In the genomic region with DNA sequence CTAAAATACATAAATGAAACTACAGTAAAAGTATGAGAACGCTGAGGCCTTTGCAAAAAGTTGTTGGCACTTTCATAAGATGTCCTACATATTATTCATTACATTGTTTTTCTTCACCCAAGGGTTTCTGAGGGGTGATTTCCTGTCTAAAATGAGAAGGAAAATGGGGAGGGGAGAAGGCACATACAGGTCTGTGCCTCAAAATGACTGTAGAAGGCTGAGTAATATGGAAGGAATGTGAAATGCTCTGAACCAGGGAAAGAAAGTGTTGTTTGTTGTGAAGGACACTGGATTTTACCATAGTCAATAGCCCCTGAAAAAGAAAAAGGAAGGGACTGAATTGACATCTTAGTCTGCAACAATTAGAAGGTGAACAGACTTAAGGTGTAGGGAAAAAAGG, we compare ENCODE assay signal across 12 cellular contexts.
DNase-seq lines count a peak whose midpoint lies in the region; TF ChIP-seq lines count a peak whose summit lies in the region.
"Had no signal": no experiment of that assay in that cellular context is flagged by ENCODE, and none has a peak within 500 bp of the region (broad histone marks: within the 10 kb centered on the region; RNA-seq: fewer than 3 reads in every experiment).

No MANE protein-coding gene starts in this region.

- WGBS in stomach, 5 donors, result 50 to 71% (median 69%) methylated on average over 1 of the region's 1 CpG

- H3K36me3 ChIP-seq in A673 (ENCODE audit: insufficient read depth, low read length, poor library complexity, severe bottlenecking) (no peaks in the 10 kb centered on the region), kidney epithelial cell (ENCODE audit: control insufficient read depth, insufficient read depth, low read length) (no peaks in the 10 kb centered on the region), stomach (no peaks in the 10 kb centered on the region)
- H3K36me3 ChIP-seq: upper lobe of right lung had no signal

- H3K4me3 ChIP-seq in A673 (ENCODE audit: low read depth, low read length, poor library complexity, severe bottlenecking) (no peak overlapping the region), kidney epithelial cell (ENCODE audit: low read depth, low read length) (no peak overlapping the region), stomach (no peak overlapping the region)
- H3K4me3 ChIP-seq: upper lobe of right lung had no signal

- H3K4me1 ChIP-seq in A673 (ENCODE audit: insufficient read depth, low read length, poor library complexity, severe bottlenecking) (peaks cover 20% of the 10 kb centered on the region), stomach (peaks cover 5 to 17% (median 15%) of the 10 kb centered on the region in 4 donors)

- POLR2A ChIA-PET in A673 (lab: Charles Lee; ENCODE audit: low non-redundant PET), result no interaction called here

- H3K27ac ChIP-seq in A673 (ENCODE audit: low read depth, low read length, poor library complexity, severe bottlenecking) (peak overlapping the region; percentile 58), stomach (peak overlapping the region in 2 of 5 donors; percentile 18 to 44)
- H3K27ac ChIP-seq: upper lobe of right lung had no signal

- no peak for TF ChIP-seq POLR2A in stomach (IDR thresholded peaks at IDR 0.05)

- TF ChIP-seq CTCF in A673 (conservative IDR thresholded peaks at IDR 0.05; ENCODE audit: low read depth, low read length) (no peak), kidney epithelial cell (IDR thresholded peaks at IDR 0.05; ENCODE audit: insufficient read depth, low read length, poor library complexity, severe bottlenecking) (no peak), stomach (IDR thresholded peaks at IDR 0.05) (no peak)

- intact Hi-C loops in A673 (cut with micrococcal nuclease; ENCODE audit: unreplicated experiment), result no loop called here
- intact Hi-C loops in stomach (cut with DNase I; ENCODE audit: low total_unique reads), result no loop called here

- BruUV-seq in A673 (replicated peaks; lab: Mats Ljungman, UMichigan), result no TSS peak

- H3K9me3 ChIP-seq in A673 (ENCODE audit: low read depth, low read length, poor library complexity, severe bottlenecking) (no peaks in the 10 kb centered on the region), stomach (no peaks in the 10 kb centered on the region)
- H3K9me3 ChIP-seq: upper lobe of right lung had no signal

- CTCF ChIA-PET in A673 (lab: Charles Lee), result no interaction called here

- H3K27me3 ChIP-seq in A673 (replicated peaks; ENCODE audit: insufficient read depth, low read depth, low read length, poor library complexity), result no peaks in the 10 kb centered on the region
- H3K27me3 ChIP-seq in kidney epithelial cell (ENCODE audit: control insufficient read depth, insufficient read depth, low read length), result no peaks in the 10 kb centered on the region
- no peaks in the 10 kb centered on the region for H3K27me3 ChIP-seq in stomach
- H3K27me3 ChIP-seq: upper lobe of right lung had no signal

- DNase-seq in A673 (ENCODE audit: low spot score) (peak; percentile 69), HT1080 (ENCODE audit: low read depth) (peak; percentile 92), astrocyte of the hippocampus (ENCODE audit: low read depth, low spot score) (peak; percentile 89), kidney epithelial cell (ENCODE audit: low read depth) (peak; percentile 65), stomach (no peak), hypothalamus (lab: John Stamatoyannopoulos, UW) (no peak), HT-29 (ENCODE audit: low spot score) (no peak)
- no peak for DNase-seq in stimulated activated CD4-positive, alpha-beta T cell treated with anti-CD3 and anti-CD28 coated beads, Interleukin-4, amount 100 ng/mL, for 1 hour
- DNase-seq: activated T-cell treated with anti-CD3 and anti-CD28 coated beads, Interleukin-2, amount 50 U/mL, for 72 hours; effector CD8-positive, alpha-beta T cell; midbrain; upper lobe of right lung had no signal

- no peak for TF ChIP-seq EP300 in stomach (IDR thresholded peaks at IDR 0.05)

Comparison
In these comparisons a context has a peak if more than half of its experiments do, and no peak if none do; other contexts are left out.
1. DNase-seq: peak in A673 (single experiment), HT1080 (single experiment), astrocyte of the hippocampus (single experiment) and kidney epithelial cell (single experiment); none in stimulated activated CD4-positive, alpha-beta T cell treated with anti-CD3 and anti-CD28 coated beads, Interleukin-4, amount 100 ng/mL, for 1 hour (single experiment), stomach (single experiment), hypothalamus (0 of 51) and HT-29 (single experiment).